ENCODE assay signal across 10 cellular contexts in genomic region chr16:30009990-30010816, GRCh38. TPM values are rescaled to one million over a fixed set of nuclear protein-coding genes. Genes with fewer than 3 reads are reported as not detected.
DNase-seq lines count a peak whose midpoint lies in the region; ATAC-seq and TF ChIP-seq lines count a peak whose summit lies in the region.
"Had no signal": no experiment of that assay in that cellular context is flagged by ENCODE, and none has a peak within 500 bp of the region (broad histone marks: within the 10 kb centered on the region; RNA-seq: fewer than 3 reads in every experiment).

No MANE protein-coding gene starts in this region.

- intact Hi-C loops in left ventricle myocardium inferior (cut with micrococcal nuclease): no loop called here

- H3K36me3 ChIP-seq in RWPE2 (ENCODE audit: low read depth) (no peaks in the 10 kb centered on the region; the same call in 1 of the 2 replicates), left ventricle myocardium inferior (no peaks in the 10 kb centered on the region)

- H3K9me3 ChIP-seq in RWPE2 (ENCODE audit: severe bottlenecking) (no peaks in the 10 kb centered on the region), left ventricle myocardium inferior (replicated peaks) (no peaks in the 10 kb centered on the region)

- ATAC-seq in RWPE2 (ENCODE audit: low read depth): peak; percentile 19; the same call in 2 of the 3 replicates

- TF ChIP-seq CTCF in RWPE2 (IDR thresholded peaks at IDR 0.05; ENCODE audit: poor library complexity, severe bottlenecking): no peak
- no peak for TF ChIP-seq CTCF in left ventricle myocardium inferior (IDR thresholded peaks at IDR 0.05; ENCODE audit: borderline replicate concordance)

- DNase-seq in NCI-H82 (lab: John Stamatoyannopoulos, UW): peak; percentile 22
- DNase-seq in NCI-H82 treated with DMSO at 0.1 percent for 48 hours (lab: John Stamatoyannopoulos, UW; ENCODE audit: unreplicated experiment): no peak
- DNase-seq in RWPE2 (ENCODE audit: low spot score): no peak
- no peak for DNase-seq in left ventricle myocardium inferior
- no peak for DNase-seq in NCI-H69 (lab: John Stamatoyannopoulos, UW)
- DNase-seq in medulla oblongata (ENCODE audit: extremely low spot score): no peak
- DNase-seq in central memory CD4-positive, alpha-beta T cell: no peak
- DNase-seq: KG1; stimulated activated CD4-positive, alpha-beta T cell treated with anti-CD3 and anti-CD28 coated beads, Interleukin-1b, Interleukin-23, amount 100 ng/mL, for 48 hours had no signal

- H3K4me1 ChIP-seq in RWPE2 (ENCODE audit: insufficient read depth, poor library complexity, severe bottlenecking) (no peaks in the 10 kb centered on the region), left ventricle myocardium inferior (peaks cover 29% of the 10 kb centered on the region)

- peak overlapping the region; percentile 26 for H3K4me3 ChIP-seq in RWPE2 (ENCODE audit: severe bottlenecking)
- H3K4me3 ChIP-seq in left ventricle myocardium inferior: peak overlapping the region; percentile 60
- peak overlapping the region in 6 of 7 experiments; percentile 21 to 47 (median 34) for H3K4me3 ChIP-seq in skin epidermis

- H3K27me3 ChIP-seq in RWPE2 (ENCODE audit: insufficient read depth, poor library complexity, severe bottlenecking) (peaks cover 8% of the 10 kb centered on the region), left ventricle myocardium inferior (ENCODE audit: low read depth) (peaks cover 54% of the 10 kb centered on the region)

- H3K27ac ChIP-seq in RWPE2 (ENCODE audit: poor library complexity, severe bottlenecking) (no peak overlapping the region), left ventricle myocardium inferior (replicated peaks) (no peak overlapping the region), skin epidermis (no peak overlapping the region)

RNA-seq across cellular contexts. Expression of gene DOC2A, which starts 0.6 kb away (rescaled TPM):
- total RNA-seq in left ventricle myocardium inferior: 0.66 TPM

RNA-seq across cellular contexts. Expression of gene C16orf92, which starts 12.8 kb away (rescaled TPM):
- not detected for total RNA-seq in left ventricle myocardium inferior

RNA-seq across cellular contexts. Expression of gene INO80E, which starts 14.2 kb away (rescaled TPM):
- total RNA-seq in left ventricle myocardium inferior: 29.0 TPM

RNA-seq across cellular contexts. Expression of gene HIRIP3, which starts 14.8 kb away (rescaled TPM):
- 18.8 TPM for total RNA-seq in left ventricle myocardium inferior

RNA-seq across cellular contexts. Expression of gene TLCD3B, which starts 20.9 kb away (rescaled TPM):
- total RNA-seq in left ventricle myocardium inferior: not detected
